In the genomic region with DNA sequence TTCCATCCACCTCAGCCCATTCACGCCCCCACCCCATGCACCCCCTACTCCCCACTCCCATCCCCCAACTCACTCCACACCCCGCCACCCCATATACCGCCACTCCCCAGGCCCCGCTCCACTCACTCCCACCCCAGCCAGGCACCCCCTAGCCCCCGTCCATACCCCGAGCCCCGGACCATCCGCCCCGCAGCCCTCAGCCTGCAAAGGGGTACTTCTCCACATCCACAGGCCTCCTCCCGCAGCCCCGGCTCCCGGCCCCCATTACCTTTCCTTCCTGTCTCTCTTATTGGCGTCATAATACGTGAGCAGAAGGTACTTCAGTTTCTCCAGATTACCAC, we compare ENCODE assay signal across 8 cellular contexts. TPM values are rescaled to one million over a fixed set of nuclear protein-coding genes. Genes with fewer than 3 reads are reported as not detected.
A peak's percentile ranks its signal among the peaks of the same experiment; 100 is the strongest.
DNase-seq lines count a peak whose midpoint lies in the region; ATAC-seq, FAIRE-seq and TF ChIP-seq lines count a peak whose summit lies in the region.
"Not testable (repeated sequence)": the region's sequence is repeated elsewhere in the genome, so short reads cannot be mapped to it uniquely, and the experiment has no call there.

No MANE protein-coding gene starts in this region.

- not testable (repeated sequence) for H3K9me3 ChIP-seq in CD8-positive, alpha-beta T cell (ENCODE audit: low read length); ascending aorta; esophagus (ENCODE audit: control insufficient read depth in 2 of 2, insufficient read depth in 1 of 2, low read depth in 1 of 2, low read length in 1 of 2); HepG2 (ENCODE audit: low read length); ovary; tibial artery

- not testable (repeated sequence) for H3K4me1 ChIP-seq in CD8-positive, alpha-beta T cell (ENCODE audit: insufficient read depth, low read length); ascending aorta; esophagus (ENCODE audit: control insufficient read depth in 2 of 2, insufficient read depth in 2 of 2, low read length in 1 of 2); HepG2 (ENCODE audit: insufficient read depth, low read length); ovary (ENCODE audit: insufficient read depth); tibial artery

- peak overlapping the region; percentile 83 for H3K4me2 ChIP-seq in HepG2 (ENCODE audit: low read depth, low read length)

- not testable (repeated sequence) for ATAC-seq in CD8-positive, alpha-beta T cell
- ATAC-seq in HG03095 (IDR thresholded peaks at IDR 0.05; ENCODE audit: unreplicated experiment) (peak; percentile 32), HepG2 (peak; percentile 52; the same call in 2 of the 3 replicates)

- H3K27ac Mint-ChIP-seq in CD8-positive, alpha-beta T cell, result peak overlapping the region; percentile 97
- peak overlapping the region; percentile 100 for H3K27ac Mint-ChIP-seq in T-helper 1 cell treated with Interleukin-12 subunit alpha and Interleukin-12 subunit beta and Interleukin-4 antibody, amounts not matched to agents 30 μg/mL and 1 μg/mL, for 36 hours

- peak overlapping the region; percentile 94 for H3K4me3 Mint-ChIP-seq in CD8-positive, alpha-beta T cell
- peak overlapping the region; percentile 100 for H3K4me3 Mint-ChIP-seq in T-helper 1 cell treated with Interleukin-12 subunit alpha and Interleukin-12 subunit beta and Interleukin-4 antibody, amounts not matched to agents 30 μg/mL and 1 μg/mL, for 36 hours

- peak overlapping the region; percentile 71 for H3K9ac ChIP-seq in HepG2 (ENCODE audit: insufficient read depth, low read depth, low read length)

- not testable (repeated sequence) for FAIRE-seq in HepG2 (lab: Jason Lieb, UNC)

- H3K27ac ChIP-seq in CD8-positive, alpha-beta T cell (ENCODE audit: low read depth, low read length), result peak overlapping the region; percentile 84
- H3K27ac ChIP-seq in ascending aorta, result peak overlapping the region; percentile 67 to 97
- peak overlapping the region; percentile 69 to 83 for H3K27ac ChIP-seq in esophagus (ENCODE audit: low read depth in 2 of 2, low read length in 1 of 2)
- H3K27ac ChIP-seq in HepG2 (ENCODE audit: extremely low read length, insufficient read depth, low read length), result peak overlapping the region; percentile 86
- peak overlapping the region in 1 of 2 donors; percentile 69 for H3K27ac ChIP-seq in ovary
- peak overlapping the region; percentile 78 for H3K27ac ChIP-seq in tibial artery

- H3K36me3 Mint-ChIP-seq in CD8-positive, alpha-beta T cell; T-helper 1 cell treated with Interleukin-12 subunit alpha and Interleukin-12 subunit beta and Interleukin-4 antibody, amounts not matched to agents 30 μg/mL and 1 μg/mL, for 36 hours (ENCODE audit: low read depth): not testable (repeated sequence)

- TF ChIP-seq CTCF in CD8-positive, alpha-beta T cell (IDR thresholded peaks at IDR 0.05); ascending aorta (IDR thresholded peaks at IDR 0.05); HepG2 (CRISPR knock-in tag; IDR thresholded peaks at IDR 0.05); ovary (IDR thresholded peaks at IDR 0.05); tibial artery (IDR thresholded peaks at IDR 0.05): not testable (repeated sequence)

- intact Hi-C loops in CD8-positive, alpha-beta T cell (cut with DNase I, micrococcal nuclease); ascending aorta (cut with DNase I); HepG2 (cut with micrococcal nuclease; ENCODE audit: unreplicated experiment); ovary (cut with DNase I); tibial artery (cut with DNase I; ENCODE audit: low total_unique reads): not testable (repeated sequence)

- WGBS in esophagus, 2 donors, result 0 to 4% methylated on average over 7 to 10 of the region's 14 CpGs
- WGBS in HepG2 (ENCODE audit: low lambda C conversion rate), result 4% methylated on average over 11 of the region's 14 CpGs
- WGBS in ovary, 3 donors, result 0 to 2% (median 0%) methylated on average over 5 to 11 of the region's 14 CpGs

- TF ChIP-seq EP300 in HepG2 (IDR thresholded peaks at IDR 0.05; ENCODE audit: low read depth in 2 of 2, low read length in 2 of 2); HepG2 (CRISPR knock-in tag; IDR thresholded peaks at IDR 0.05; ENCODE audit: borderline replicate concordance); ovary (IDR thresholded peaks at IDR 0.05): not testable (repeated sequence)

- not testable (repeated sequence) for H3K79me2 ChIP-seq in HepG2 (ENCODE audit: insufficient read depth, low read length)

- H3K4me3 ChIP-seq in CD8-positive, alpha-beta T cell (ENCODE audit: low read depth, low read length), result peak overlapping the region; percentile 74
- H3K4me3 ChIP-seq in ascending aorta, result peak overlapping the region; percentile 71 to 93
- H3K4me3 ChIP-seq in esophagus (ENCODE audit: low read depth in 1 of 2, low read length in 2 of 2), result peak overlapping the region; percentile 40 to 61
- peak overlapping the region; percentile 60 to 78 (median 74); a peak in 5 of 6 replicates for H3K4me3 ChIP-seq in HepG2 (replicated peaks in 1 of 3; ENCODE audit: insufficient read depth in 1 of 3, low read depth in 2 of 3, low read length in 3 of 3)
- peak overlapping the region; percentile 42 for H3K4me3 ChIP-seq in ovary
- H3K4me3 ChIP-seq in tibial artery, result peak overlapping the region; percentile 58 to 74

- not testable (repeated sequence) for BruUV-seq in HepG2 (replicated peaks; lab: Mats Ljungman, UMichigan)

- H3K4me1 Mint-ChIP-seq in CD8-positive, alpha-beta T cell (ENCODE audit: low read depth); T-helper 1 cell treated with Interleukin-12 subunit alpha and Interleukin-12 subunit beta and Interleukin-4 antibody, amounts not matched to agents 30 μg/mL and 1 μg/mL, for 36 hours (ENCODE audit: low read depth): not testable (repeated sequence)

- TF ChIP-seq RAD21 in HepG2 (CRISPR knock-in tag; IDR thresholded peaks at IDR 0.05), result not testable (repeated sequence)

- not testable (repeated sequence) for TF ChIP-seq POLR2A in HepG2 (IDR thresholded peaks at IDR 0.05; ENCODE audit: insufficient read depth in 1 of 2, low read depth in 2 of 2, low read length in 2 of 2); ovary (IDR thresholded peaks at IDR 0.05)

- H3K27me3 Mint-ChIP-seq in CD8-positive, alpha-beta T cell (ENCODE audit: low read depth), result not testable (repeated sequence)
- peaks cover 18% of the 10 kb centered on the region for H3K27me3 Mint-ChIP-seq in T-helper 1 cell treated with Interleukin-12 subunit alpha and Interleukin-12 subunit beta and Interleukin-4 antibody, amounts not matched to agents 30 μg/mL and 1 μg/mL, for 36 hours (ENCODE audit: low read depth)

- POLR2A ChIA-PET in CD8-positive, alpha-beta T cell (lab: Charles Lee), result interaction anchor here (0.6 to 1.9 kb wide), 2 partner anchors 56 to 183 kb away, joined by 3 to 9 read pairs; partner anchors contain the start of gene COX5B
- POLR2A ChIA-PET in HepG2 (lab: Yijun Ruan, JAX), result interaction anchor here (2.3 kb wide), 2 partner anchors 56 to 75 kb away, joined by 11 to 17 read pairs; partner anchors contain the start of genes ACTR1B and COX5B

- CTCF ChIA-PET in CD8-positive, alpha-beta T cell (lab: Charles Lee), result interaction anchor here (2.5 to 4.5 kb wide), 4 partner anchors 56 to 124 kb away, joined by 16 to 130 read pairs (median 22); partner anchors contain the start of genes COX5B and ZAP70
- CTCF ChIA-PET in HepG2 (lab: Yijun Ruan, JAX; ENCODE audit: low intra/inter-chr PET ratio, low total read pairs), result not testable (repeated sequence)

- H3K9me3 Mint-ChIP-seq in CD8-positive, alpha-beta T cell; T-helper 1 cell treated with Interleukin-12 subunit alpha and Interleukin-12 subunit beta and Interleukin-4 antibody, amounts not matched to agents 30 μg/mL and 1 μg/mL, for 36 hours: not testable (repeated sequence)

- H3K36me3 ChIP-seq in CD8-positive, alpha-beta T cell (ENCODE audit: insufficient read depth, low read length); ascending aorta; esophagus (ENCODE audit: control insufficient read depth in 2 of 2, insufficient read depth in 2 of 2, low read length in 1 of 2); HepG2 (replicated peaks in 1 of 2; ENCODE audit: control insufficient read depth in 1 of 2, insufficient read depth in 2 of 2, low read length in 2 of 2); ovary; tibial artery: not testable (repeated sequence)

- not testable (repeated sequence) for H3K27me3 ChIP-seq in CD8-positive, alpha-beta T cell (ENCODE audit: insufficient read depth, low read length); ascending aorta; esophagus (ENCODE audit: control insufficient read depth in 1 of 2, insufficient read depth in 2 of 2, low read length in 2 of 2); HepG2 (ENCODE audit: control insufficient read depth in 1 of 2, insufficient read depth in 2 of 2, low read length in 2 of 2); ovary; tibial artery

- in situ Hi-C loops in HepG2 (cut with HindIII; ENCODE audit: extremely low pct_ligation_motif_present, low pct_unique_long_range_greater_than_20kb), result loop anchor here (5.0 kb wide), 1 partner anchor 73 kb away; the partner anchor contains the start of gene ACTR1B

- not testable (repeated sequence) for DNase-seq in CD8-positive, alpha-beta T cell; ascending aorta (ENCODE audit: low spot score in 2 of 2); HepG2 (ENCODE audit: low spot score); tibial artery
- peak in 1 of 5 donors; percentile 34 for DNase-seq in ovary

- H4K20me1 ChIP-seq in HepG2 (ENCODE audit: insufficient read depth, low read length), result not testable (repeated sequence)

- H2AFZ ChIP-seq in HepG2 (ENCODE audit: low read length), result not testable (repeated sequence)

RNA-seq across cellular contexts. Expression of gene ANKRD36B, which starts 0.5 kb away (rescaled TPM):
- total RNA-seq in CD8-positive, alpha-beta T cell, result 10 to 100 TPM; 48.6 to 49.0 TPM
- total RNA-seq in ascending aorta (19.4 TPM), HepG2 (2016; rRNA removed; fragmentation: Illumina TruSeq; extraction: Trizol) (7.4 and 34.8 TPM in 2 replicates), ovary (100 to 1,000 TPM in 1 of 7 donors, 10 to 100 TPM in 6; 26.9 to 138 (median 40.5) TPM)
- polyA plus RNA-seq in esophagus (10 to 100 TPM in 1 of 2 donors, 1 to 10 TPM in 1; 1.8 to 14.3 TPM), HepG2 (2011; rRNA removed) (5.5 and 7.3 TPM in 2 replicates), ovary (10 to 100 TPM in 1 of 2 donors, 1 to 10 TPM in 1; 6.5 to 15.5 TPM)
- 10.8 and 17.5 TPM in 2 replicates for total RNA-seq in HepG2 (2016; cell fraction: cytosol; rRNA removed; fragmentation: Illumina TruSeq; extraction: Trizol; ENCODE audit: low read depth)
- 8.0 and 32.0 TPM in 2 replicates for total RNA-seq in HepG2 (2016; cell fraction: insoluble cytoplasmic fraction; rRNA removed; fragmentation: Illumina TruSeq; extraction: Trizol)
- 14.3 and 14.7 TPM in 2 replicates for total RNA-seq in HepG2 (2016; cell fraction: membrane; rRNA removed; fragmentation: Illumina TruSeq; extraction: Trizol)
- 115 and 125 TPM in 2 replicates for total RNA-seq in HepG2 (2016; cell fraction: nucleus; rRNA removed; fragmentation: Illumina TruSeq; extraction: Trizol)
- polyA plus RNA-seq in HepG2 (2011; cell fraction: cytosol; rRNA removed), result 0.60 and 0.63 TPM in 2 replicates
- polyA plus RNA-seq in HepG2 (2011; cell fraction: nucleus; rRNA removed), result 28.4 and 36.1 TPM in 2 replicates
- polyA plus RNA-seq in HepG2 (2012), result 4.2 and 7.8 TPM in 2 replicates
- 0.32 and 0.77 TPM in 2 replicates for polyA plus RNA-seq in HepG2 (2016; cell fraction: cytosol; fragmentation: Illumina TruSeq; extraction: Trizol; ENCODE audit: low read depth)
- 3.2 and 4.1 TPM in 2 replicates for polyA plus RNA-seq in HepG2 (2016; cell fraction: insoluble cytoplasmic fraction; fragmentation: Illumina TruSeq; extraction: Trizol; ENCODE audit: low read depth)
- polyA plus RNA-seq in HepG2 (2016; cell fraction: membrane; fragmentation: Illumina TruSeq; extraction: Trizol; ENCODE audit: low read depth), result 0.80 and 1.2 TPM in 2 replicates
- 38.1 and 43.9 TPM in 2 replicates for polyA plus RNA-seq in HepG2 (2016; cell fraction: nucleus; fragmentation: Illumina TruSeq; extraction: Trizol; ENCODE audit: insufficient read depth, low read depth)
- 17.3 and 47.3 TPM in 2 replicates for polyA minus RNA-seq in HepG2 (2011; rRNA and poly(A)+ RNA removed; ENCODE audit: low replicate concordance)
- polyA minus RNA-seq in HepG2 (2011; cell fraction: cytosol; rRNA and poly(A)+ RNA removed), result 3.7 and 4.6 TPM in 2 replicates
- polyA minus RNA-seq in HepG2 (2011; cell fraction: nucleus; rRNA and poly(A)+ RNA removed), result 274 and 291 TPM in 2 replicates

RNA-seq across cellular contexts. Expression of gene COX5B, which starts 56.6 kb away (rescaled TPM):
- 100 to 1,000 TPM; 115 to 117 TPM for total RNA-seq in CD8-positive, alpha-beta T cell
- total RNA-seq in ascending aorta (251 TPM), HepG2 (2016; rRNA removed; fragmentation: Illumina TruSeq; extraction: Trizol) (453 and 457 TPM in 2 replicates), ovary (100 to 1,000 TPM; 133 to 478 (median 187) TPM)
- polyA plus RNA-seq in esophagus (100 to 1,000 TPM; 442 to 656 TPM), HepG2 (2011; rRNA removed) (440 and 536 TPM in 2 replicates), ovary (100 to 1,000 TPM in 1 of 2 donors, 10 to 100 TPM in 1; 98.5 to 254 TPM)
- total RNA-seq in HepG2 (2016; cell fraction: cytosol; rRNA removed; fragmentation: Illumina TruSeq; extraction: Trizol; ENCODE audit: low read depth), result 171 and 178 TPM in 2 replicates
- 461 and 544 TPM in 2 replicates for total RNA-seq in HepG2 (2016; cell fraction: insoluble cytoplasmic fraction; rRNA removed; fragmentation: Illumina TruSeq; extraction: Trizol)
- 139 and 150 TPM in 2 replicates for total RNA-seq in HepG2 (2016; cell fraction: membrane; rRNA removed; fragmentation: Illumina TruSeq; extraction: Trizol)
- 157 and 190 TPM in 2 replicates for total RNA-seq in HepG2 (2016; cell fraction: nucleus; rRNA removed; fragmentation: Illumina TruSeq; extraction: Trizol)
- polyA plus RNA-seq in HepG2 (2011; cell fraction: cytosol; rRNA removed), result 532 and 716 TPM in 2 replicates
- 231 and 254 TPM in 2 replicates for polyA plus RNA-seq in HepG2 (2011; cell fraction: nucleus; rRNA removed)
- 249 and 275 TPM in 2 replicates for polyA plus RNA-seq in HepG2 (2012)
- 152 and 159 TPM in 2 replicates for polyA plus RNA-seq in HepG2 (2016; cell fraction: cytosol; fragmentation: Illumina TruSeq; extraction: Trizol; ENCODE audit: low read depth)
- polyA plus RNA-seq in HepG2 (2016; cell fraction: insoluble cytoplasmic fraction; fragmentation: Illumina TruSeq; extraction: Trizol; ENCODE audit: low read depth), result 356 and 383 TPM in 2 replicates
- 107 and 113 TPM in 2 replicates for polyA plus RNA-seq in HepG2 (2016; cell fraction: membrane; fragmentation: Illumina TruSeq; extraction: Trizol; ENCODE audit: low read depth)
- 248 and 261 TPM in 2 replicates for polyA plus RNA-seq in HepG2 (2016; cell fraction: nucleus; fragmentation: Illumina TruSeq; extraction: Trizol; ENCODE audit: insufficient read depth, low read depth)
- 67.4 and 92.1 TPM in 2 replicates for polyA minus RNA-seq in HepG2 (2011; rRNA and poly(A)+ RNA removed; ENCODE audit: low replicate concordance)
- polyA minus RNA-seq in HepG2 (2011; cell fraction: cytosol; rRNA and poly(A)+ RNA removed), result 75.3 and 98.0 TPM in 2 replicates
- 53.7 and 62.3 TPM in 2 replicates for polyA minus RNA-seq in HepG2 (2011; cell fraction: nucleus; rRNA and poly(A)+ RNA removed)
